ENCODE assay signal across 29 cellular contexts in the genomic region with DNA sequence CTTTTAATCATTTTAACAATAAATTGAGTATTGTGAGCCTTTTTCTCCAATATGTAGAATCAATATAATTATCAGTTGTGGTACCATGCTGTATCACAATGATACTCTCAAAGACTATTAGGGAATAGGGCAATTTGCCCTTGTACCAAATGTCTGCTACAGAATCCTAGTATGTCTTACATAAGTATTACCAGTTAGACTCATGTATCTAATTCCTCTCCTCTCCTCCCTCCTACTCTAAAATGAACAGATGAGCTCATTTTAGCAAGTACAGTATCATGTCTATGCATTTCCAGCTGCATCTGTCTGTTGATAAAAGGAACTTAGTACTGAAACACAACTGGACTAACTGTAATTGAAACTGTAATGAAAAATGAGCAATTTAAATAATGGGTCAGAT.
"Had no signal": no experiment of that assay in that cellular context is flagged by ENCODE, and none has a peak within 500 bp of the region (broad histone marks: within the 10 kb centered on the region; RNA-seq: fewer than 3 reads in every experiment).

No MANE protein-coding gene starts in this region.

- H3K27ac Mint-ChIP-seq: dendritic cell treated with granulocyte-macrophage colony-stimulating factor and Interleukin-4, amounts not matched to agents 40 ng/mL and 50 ng/mL, for 4 days; endodermal cell; mesothelial cell of epicardium; naive B cell; natural killer cell treated with Interleukin-12 subunit alpha and Interleukin-12 subunit beta and Interleukin-15 and Interleukin-18, amount 100 ng/mL, for 72 hours; progenitor cell of endocrine pancreas; stimulated activated memory B cell treated with anti-CD40 and anti-IgM and Interleukin-4, amounts not matched to agents 10 μg/mL and 1 μg/mL and 100 μg/mL, for 72 hours; type B pancreatic cell had no signal

- H3K4me1 Mint-ChIP-seq: naive B cell; stimulated activated memory B cell treated with anti-CD40 and anti-IgM and Interleukin-4, amounts not matched to agents 10 μg/mL and 1 μg/mL and 100 μg/mL, for 72 hours had no signal

- H3K36me3 ChIP-seq: colonic mucosa, esophagus squamous epithelium, neutrophil, right atrium auricular region, spleen, tibial artery had no signal

- H3K4me3 Mint-ChIP-seq: dendritic cell treated with granulocyte-macrophage colony-stimulating factor and Interleukin-4, amounts not matched to agents 40 ng/mL and 50 ng/mL, for 4 days; endodermal cell; mesothelial cell of epicardium; naive B cell; natural killer cell treated with Interleukin-12 subunit alpha and Interleukin-12 subunit beta and Interleukin-15 and Interleukin-18, amount 100 ng/mL, for 72 hours; neural crest cell; stimulated activated memory B cell treated with anti-CD40 and anti-IgM and Interleukin-4, amounts not matched to agents 10 μg/mL and 1 μg/mL and 100 μg/mL, for 72 hours; type B pancreatic cell had no signal

- H3K9me3 Mint-ChIP-seq: dendritic cell treated with granulocyte-macrophage colony-stimulating factor and Interleukin-4, amounts not matched to agents 40 ng/mL and 50 ng/mL, for 4 days; endodermal cell; natural killer cell treated with Interleukin-12 subunit alpha and Interleukin-12 subunit beta and Interleukin-15 and Interleukin-18, amount 100 ng/mL, for 72 hours; stimulated activated memory B cell treated with anti-CD40 and anti-IgM and Interleukin-4, amounts not matched to agents 10 μg/mL and 1 μg/mL and 100 μg/mL, for 72 hours; type B pancreatic cell had no signal

- H3K36me3 Mint-ChIP-seq: mesothelial cell of epicardium; natural killer cell treated with Interleukin-12 subunit alpha and Interleukin-12 subunit beta and Interleukin-15 and Interleukin-18, amount 100 ng/mL, for 72 hours; stimulated activated memory B cell treated with anti-CD40 and anti-IgM and Interleukin-4, amounts not matched to agents 10 μg/mL and 1 μg/mL and 100 μg/mL, for 72 hours; type B pancreatic cell had no signal

- FAIRE-seq: frontal cortex, kidney had no signal

- H3K79me2 ChIP-seq: parathyroid adenoma had no signal

- H3K9me3 ChIP-seq: colonic mucosa, esophagus squamous epithelium, mucosa of descending colon, neutrophil, testis, tibial artery had no signal

- H3K27ac ChIP-seq: colonic mucosa, esophagus squamous epithelium, neutrophil, right atrium auricular region, spleen, testis, tibial artery had no signal

- H3K9ac ChIP-seq: parathyroid adenoma had no signal

- H3K27me3 ChIP-seq: right atrium auricular region, testis, tibial artery had no signal

- DNase-seq: colonic mucosa; effector CD8-positive, alpha-beta T cell; endodermal cell; erythroblast; esophagus squamous epithelium; kidney; mesenchymal stem cell; mucosa of descending colon; naive B cell; spleen; stimulated activated CD4-positive, alpha-beta T cell treated with anti-CD3 and anti-CD28 coated beads, Interleukin-4, amount 100 ng/mL, for 4 hours; stimulated activated naive CD8-positive, alpha-beta T cell treated with anti-CD3 and anti-CD28 coated beads, Interleukin-15, Interleukin-2, amounts not matched to agents 100 U/mL and 50 U/mL, for 24 hours; substantia nigra; testis; tibial artery had no signal

- ATAC-seq: left lobe of liver; mucosa of descending colon; natural killer cell treated with Interleukin-12 subunit alpha and Interleukin-12 subunit beta and Interleukin-15 and Interleukin-18, amount 100 ng/mL, for 72 hours; sciatic nerve; stimulated activated memory B cell treated with anti-CD40 and anti-IgM and Interleukin-4, amounts not matched to agents 10 μg/mL and 1 μg/mL and 100 μg/mL, for 72 hours; stimulated activated naive CD8-positive, alpha-beta T cell treated with anti-CD3 and anti-CD28 coated beads, Interleukin-15, Interleukin-2, amounts not matched to agents 100 U/mL and 50 U/mL, for 24 hours had no signal

- H3K4me1 ChIP-seq: colonic mucosa, right atrium auricular region, spleen, testis, tibial artery had no signal

- H3K4me3 ChIP-seq: colonic mucosa, esophagus squamous epithelium, lung, mucosa of descending colon, right atrium auricular region, spleen, testis, tibial artery had no signal
